In genomic region chr17:38403491-38403890, GRCh38 we compare ENCODE assay signal across 14 cellular contexts. TPM values are rescaled to one million over a fixed set of nuclear protein-coding genes. Genes with fewer than 3 reads are reported as not detected.
DNase-seq lines count a peak whose midpoint lies in the region; ATAC-seq and TF ChIP-seq lines count a peak whose summit lies in the region.
"Had no signal": no experiment of that assay in that cellular context is flagged by ENCODE, and none has a peak within 500 bp of the region (broad histone marks: within the 10 kb centered on the region; RNA-seq: fewer than 3 reads in every experiment).

No MANE protein-coding gene starts in this region.

- no peak for TF ChIP-seq EP300 in SK-N-SH (IDR thresholded peaks at IDR 0.05; ENCODE audit: borderline replicate concordance in 1 of 2, low read depth in 1 of 2, low read length in 1 of 2)

- H3K4me2 ChIP-seq in SK-N-SH = no peak overlapping the region

- ATAC-seq in right cardiac atrium = peak; percentile 35 to 61
- no peak for ATAC-seq in GM21723 (IDR thresholded peaks at IDR 0.05; ENCODE audit: unreplicated experiment)
- ATAC-seq: GM12878 had no signal

- H4K20me1 ChIP-seq in SK-N-SH (ENCODE audit: insufficient read depth) = no peaks in the 10 kb centered on the region

- no peak for TF ChIP-seq RAD21 in SK-N-SH (IDR thresholded peaks at IDR 0.05; ENCODE audit: low read length)

- H3K27me3 Mint-ChIP-seq in CD4-positive, alpha-beta memory T cell = no peaks in the 10 kb centered on the region
- H3K27me3 Mint-ChIP-seq: progenitor cell of endocrine pancreas had no signal

- POLR2A ChIA-PET in SK-N-SH (lab: Yijun Ruan, JAX) = no interaction called here
- POLR2A ChIA-PET in CD4-positive, alpha-beta memory T cell (lab: Charles Lee; ENCODE audit: partially characterized antibody) = no interaction called here

- CTCF ChIA-PET in SK-N-SH (lab: Yijun Ruan, JAX) = interaction anchor here (0.7 to 5.1 kb wide), 6 partner anchors 11 to 83 kb away, joined by 3 to 41 read pairs (median 4); no protein-coding TSS in a partner anchor
- CTCF ChIA-PET in CD4-positive, alpha-beta memory T cell (lab: Charles Lee; ENCODE audit: partially characterized antibody) = interaction anchor here (0.8 to 3.4 kb wide), 3 partner anchors 11 to 54 kb away, joined by 3 to 12 read pairs (median 3); no protein-coding TSS in a partner anchor

- DNase-seq in D341Med (ENCODE audit: low spot score) (peak; percentile 75), Kasumi-1 (lab: John Stamatoyannopoulos, UW) (peak; percentile 34 to 35), SK-N-SH (peak; percentile 58), right cardiac atrium (no peak), islet precursor cell (no peak), NCI-H2196 (lab: John Stamatoyannopoulos, UW; ENCODE audit: unreplicated experiment) (no peak)
- no peak for DNase-seq in CD4-positive, alpha-beta memory T cell
- DNase-seq: activated CD4-positive, alpha-beta T cell treated with anti-CD3 and anti-CD28 coated beads, Interleukin-2, amount 50 U/mL, for 1 hour; mammary epithelial cell; NCI-H345 had no signal

- H3K27ac ChIP-seq in SK-N-SH (ENCODE audit: low read depth in 2 of 2, low read length in 1 of 2) = peak overlapping the region in 1 of 2 experiments; percentile 0; a peak in 1 of 4 replicates
- H3K27ac ChIP-seq in right cardiac atrium (ENCODE audit: low read length) = no peak overlapping the region
- no peak overlapping the region for H3K27ac ChIP-seq in CD4-positive, alpha-beta memory T cell (ENCODE audit: low read depth, low read length)

- intact Hi-C loops in right cardiac atrium (cut with DNase I) = no loop called here
- intact Hi-C loops in CD4-positive, alpha-beta memory T cell (cut with micrococcal nuclease) = no loop called here

- H3K27me3 ChIP-seq in SK-N-SH (ENCODE audit: insufficient read depth) (no peaks in the 10 kb centered on the region), right cardiac atrium (ENCODE audit: control insufficient read depth, insufficient read depth) (no peaks in the 10 kb centered on the region)
- H3K27me3 ChIP-seq in CD4-positive, alpha-beta memory T cell (ENCODE audit: insufficient read depth, low read length) = no peaks in the 10 kb centered on the region

- H3K4me3 ChIP-seq in SK-N-SH (ENCODE audit: low read depth in 2 of 2, low read length in 1 of 2) (no peak overlapping the region), right cardiac atrium (ENCODE audit: low read length) (no peak overlapping the region)
- no peak overlapping the region for H3K4me3 ChIP-seq in CD4-positive, alpha-beta memory T cell (ENCODE audit: low read length in 2 of 2)
- H3K4me3 ChIP-seq: GM12878 had no signal

- H3F3A ChIP-seq in SK-N-SH (replicated peaks; ENCODE audit: insufficient read depth) = no peaks in the 10 kb centered on the region

- 61% methylated on average over 4 of the region's 4 CpGs for WGBS in SK-N-SH (ENCODE audit: low lambda C conversion rate)
- 52% methylated on average over 4 of the region's 4 CpGs for WGBS in right cardiac atrium

- H3K27ac Mint-ChIP-seq in CD4-positive, alpha-beta memory T cell = no peak overlapping the region

- no peaks in the 10 kb centered on the region for H3K9me3 Mint-ChIP-seq in CD4-positive, alpha-beta memory T cell

- no peak for TF ChIP-seq CTCF in SK-N-SH (IDR thresholded peaks at IDR 0.05)

- peaks cover 29 to 31% of the 10 kb centered on the region in 2 donors for H3K36me3 Mint-ChIP-seq in CD4-positive, alpha-beta memory T cell

- no peak overlapping the region for H3K9ac ChIP-seq in SK-N-SH

- peaks cover 6 to 25% of the 10 kb centered on the region in 2 experiments for H3K36me3 ChIP-seq in SK-N-SH (replicated peaks in 1 of 2; ENCODE audit: control insufficient read depth in 1 of 2, insufficient read depth in 2 of 2, low read length in 1 of 2)
- H3K36me3 ChIP-seq in CD4-positive, alpha-beta memory T cell (ENCODE audit: insufficient read depth, low read length) = peaks cover 11% of the 10 kb centered on the region

- H3K4me1 ChIP-seq in SK-N-SH (ENCODE audit: control insufficient read depth in 1 of 2, insufficient read depth in 2 of 2, low read depth in 1 of 2, low read length in 1 of 2) = peaks cover 0 to 47% of the 10 kb centered on the region in 2 experiments; a peak in 2 of 4 replicates
- no peaks in the 10 kb centered on the region for H3K4me1 ChIP-seq in right cardiac atrium (ENCODE audit: control insufficient read depth, insufficient read depth, low read length)
- no peaks in the 10 kb centered on the region for H3K4me1 ChIP-seq in CD4-positive, alpha-beta memory T cell (ENCODE audit: insufficient read depth, low read length)

- no peaks in the 10 kb centered on the region for H3K9me2 ChIP-seq in SK-N-SH

- H3K4me3 Mint-ChIP-seq in CD4-positive, alpha-beta memory T cell = no peak overlapping the region

- no peaks in the 10 kb centered on the region for H3K9me3 ChIP-seq in SK-N-SH
- no peaks in the 10 kb centered on the region for H3K9me3 ChIP-seq in right cardiac atrium (ENCODE audit: control insufficient read depth, low read length)
- no peaks in the 10 kb centered on the region for H3K9me3 ChIP-seq in CD4-positive, alpha-beta memory T cell (ENCODE audit: control insufficient read depth in 1 of 2, low read length in 2 of 2)

- H3K4me1 Mint-ChIP-seq in CD4-positive, alpha-beta memory T cell = peaks cover 0 to 2% (median 0%) of the 10 kb centered on the region in 4 donors

- no peaks in the 10 kb centered on the region for H3K79me2 ChIP-seq in SK-N-SH (ENCODE audit: insufficient read depth)

- H2AFZ ChIP-seq in SK-N-SH (ENCODE audit: low read depth) = no peak overlapping the region

TF ChIP-seq in SK-N-SH, 30 proteins besides CTCF, POLR2A, EP300 and RAD21:
- TF ChIP-seq ELF1 (IDR thresholded peaks at IDR 0.05) = no peak
- no peak for TF ChIP-seq MEF2A (IDR thresholded peaks at IDR 0.05; ENCODE audit: borderline replicate concordance, low read depth)
- no peak for TF ChIP-seq TEAD4 (IDR thresholded peaks at IDR 0.05; ENCODE audit: borderline replicate concordance, insufficient read depth)
- TF ChIP-seq GATA2 (CRISPR knock-in tag; IDR thresholded peaks at IDR 0.05) = peak; percentile 31; the same call in 1 of the 2 replicates
- no peak for TF ChIP-seq PBX3 (IDR thresholded peaks at IDR 0.05)
- peak; percentile 20; the same call in 1 of the 2 replicates for TF ChIP-seq MXI1 (IDR thresholded peaks at IDR 0.05; ENCODE audit: low read depth, low read length)

RNA-seq across cellular contexts. Expression of gene ARHGAP23, which starts 24.8 kb away (rescaled TPM):
- 10.6 and 19.2 TPM in 2 replicates for polyA plus RNA-seq in SK-N-SH (2012; rRNA removed)
- 14.2 and 19.1 TPM in 2 replicates for polyA plus RNA-seq in SK-N-SH (2012; cell fraction: cytosol; rRNA removed)
- polyA plus RNA-seq in SK-N-SH (2012; cell fraction: nucleus; rRNA removed) = 31.5 and 36.7 TPM in 2 replicates
- 10 to 100 TPM; 61.8 to 96.9 (median 77.4) TPM for total RNA-seq in right cardiac atrium
- polyA plus RNA-seq in right cardiac atrium = 40.7 TPM
- not detected for total RNA-seq in CD4-positive, alpha-beta memory T cell
- under 1 TPM; 0.04 to 0.23 TPM for polyA plus RNA-seq in CD4-positive, alpha-beta memory T cell

RNA-seq across cellular contexts. Expression of gene SOCS7, which starts 51.8 kb away (rescaled TPM):
- 7.4 and 10.0 TPM in 2 replicates for polyA plus RNA-seq in SK-N-SH (2012; rRNA removed)
- polyA plus RNA-seq in SK-N-SH (2012; cell fraction: cytosol; rRNA removed) = 5.2 and 7.2 TPM in 2 replicates
- 13.0 and 14.1 TPM in 2 replicates for polyA plus RNA-seq in SK-N-SH (2012; cell fraction: nucleus; rRNA removed)
- total RNA-seq in right cardiac atrium = 10 to 100 TPM; 13.0 to 16.4 (median 14.7) TPM
- 7.4 TPM for polyA plus RNA-seq in right cardiac atrium
- 10 to 100 TPM; 23.1 to 24.7 TPM for total RNA-seq in CD4-positive, alpha-beta memory T cell
- 1 to 10 TPM in 1 of 2 donors, under 1 TPM in 1; 0.11 to 1.8 TPM for polyA plus RNA-seq in CD4-positive, alpha-beta memory T cell

RNA-seq across cellular contexts. Expression of gene GPR179, which starts 59.7 kb away (rescaled TPM):
- 0.02 TPM in 2 replicates for polyA plus RNA-seq in SK-N-SH (2012; rRNA removed)
- under 0.01 and 0.01 TPM in 2 replicates for polyA plus RNA-seq in SK-N-SH (2012; cell fraction: cytosol; rRNA removed)
- 0.05 and 0.06 TPM in 2 replicates for polyA plus RNA-seq in SK-N-SH (2012; cell fraction: nucleus; rRNA removed)
- total RNA-seq in right cardiac atrium = under 1 TPM in 1 of 4 donors, not detected in 3; 0.03 TPM
- 0.07 TPM for polyA plus RNA-seq in right cardiac atrium
- total RNA-seq in CD4-positive, alpha-beta memory T cell = under 1 TPM; 0.12 to 0.19 TPM
- polyA plus RNA-seq in CD4-positive, alpha-beta memory T cell = not detected
- total RNA-seq: chondrocyte, mammary epithelial cell had no signal

Comparison
In these comparisons a context has a peak if more than half of its experiments do, and no peak if none do; other contexts are left out.
1. DNase-seq: peak in D341Med (single experiment), Kasumi-1 (2 of 2) and SK-N-SH (single experiment); none in right cardiac atrium (0 of 3), islet precursor cell (single experiment), NCI-H2196 (single experiment) and CD4-positive, alpha-beta memory T cell (0 of 5).
2. RNA of gene ARHGAP23, which starts 24.8 kb away (polyA plus RNA-seq): 40.7 TPM in right cardiac atrium (single experiment) and 10.6 to 36.7 TPM in SK-N-SH; 0.04 to 0.23 TPM in CD4-positive, alpha-beta memory T cell; every median in the first group is over 4 times any median in the second.